ENCODE assay signal across 8 cellular contexts in the genomic region with DNA sequence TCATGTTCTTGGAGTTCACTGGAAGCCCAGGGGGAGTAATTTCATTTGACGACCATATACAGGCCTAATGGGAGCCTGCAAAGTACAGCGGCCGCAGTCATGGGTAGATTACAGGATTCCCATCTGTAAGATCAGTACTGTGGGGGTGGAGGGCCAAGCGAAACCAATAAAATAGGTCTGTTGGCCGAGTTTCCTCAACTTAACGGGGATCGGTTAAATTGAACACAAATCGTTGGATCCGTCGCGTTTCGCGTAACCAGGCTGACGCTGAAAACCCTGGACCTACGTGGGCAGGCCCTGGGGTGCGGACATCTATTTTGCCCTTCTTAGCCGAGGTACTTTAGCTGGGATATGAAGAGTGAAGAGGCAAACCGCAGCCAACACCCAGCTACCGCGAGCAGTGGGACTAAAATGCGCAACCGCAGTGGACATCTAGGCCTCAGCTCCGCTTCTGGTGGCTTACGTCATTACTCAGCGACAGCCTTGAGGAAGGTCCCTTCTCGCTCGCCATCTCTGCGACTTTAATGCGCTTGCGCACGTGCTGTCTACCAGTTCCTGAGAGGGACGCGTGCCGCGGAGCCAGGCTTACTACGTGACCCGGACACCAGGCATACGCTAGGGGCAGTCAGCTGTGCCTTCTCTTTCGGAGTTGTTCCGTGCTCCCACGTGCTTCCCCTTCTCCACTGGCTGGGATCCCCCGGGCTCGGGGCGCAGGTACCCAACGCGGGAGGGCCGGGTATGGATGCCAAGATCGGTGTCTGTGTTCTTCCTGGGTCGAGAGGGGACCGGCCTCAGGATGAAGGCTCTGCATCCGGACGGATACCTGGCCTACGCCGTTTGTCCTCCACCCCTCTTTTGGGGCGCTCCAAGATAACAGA. TPM values are rescaled to one million over a fixed set of nuclear protein-coding genes. Genes with fewer than 3 reads are reported as not detected.
DNase-seq lines count a peak whose midpoint lies in the region; TF ChIP-seq lines count a peak whose summit lies in the region.

A gene (plus strand): TSS at position 551 of the 878 bp plus-strand sequence. CDS start 2,597 bp downstream, outside the sequence.

- H3K4me1 ChIP-seq in neuronal stem cell (ENCODE audit: control insufficient read depth in 2 of 2, insufficient read depth in 1 of 2, low read depth in 1 of 2, low read length in 2 of 2) = peaks cover 3 to 6% of the 10 kb centered on the region in 2 donors

- H3K27ac ChIP-seq in neuronal stem cell (replicated peaks; ENCODE audit: low read length) = peak within 1 kb of the TSS; percentile 82

- H4K8ac ChIP-seq in neuronal stem cell (ENCODE audit: low read depth, low read length) = no peak within 1 kb of the TSS

- H3K4me3 ChIP-seq in GM06990 (replicated peaks; ENCODE audit: low read depth, low read length) (peak within 1 kb of the TSS; percentile 96), HFF-Myc (replicated peaks; ENCODE audit: low read depth, low read length) (peak within 1 kb of the TSS; percentile 73), neuronal stem cell (ENCODE audit: low read length in 2 of 2) (peak within 1 kb of the TSS; percentile 75 to 93)

- H3K27me3 ChIP-seq in GM06990 (replicated peaks; ENCODE audit: control insufficient read depth, insufficient read depth, low read length) (no peaks in the 10 kb centered on the region), neuronal stem cell (ENCODE audit: control insufficient read depth in 3 of 3, insufficient read depth in 3 of 3, low read depth in 1 of 3, low read length in 3 of 3) (no peaks in the 10 kb centered on the region)

- peak within 1 kb of the TSS; percentile 86 for H2AFZ ChIP-seq in neuronal stem cell (ENCODE audit: low read length)

- no CpG with 5 or more reads among the region's 55 CpGs for WGBS in neuronal stem cell (ENCODE audit: extremely low coverage in 2 of 2, insufficient read length in 2 of 2, insufficient replicate concordance in 1 of 2), 2 donors

- no peaks in the 10 kb centered on the region for H3K9me3 ChIP-seq in neuronal stem cell (replicated peaks in 1 of 2; ENCODE audit: control insufficient read depth in 2 of 2, insufficient read depth in 1 of 2, low read depth in 1 of 2, low read length in 2 of 2)

- in situ Hi-C loops in SK-MEL-5 (cut with HindIII; ENCODE audit: low pct_unique_long_range_greater_than_20kb, low sequenced_read_pairs) = no loop called here

- H3K36me3 ChIP-seq in GM06990 (ENCODE audit: control insufficient read depth, insufficient read depth, low read length) = peaks cover 4% of the 10 kb centered on the region
- H3K36me3 ChIP-seq in neuronal stem cell (replicated peaks in 1 of 2; ENCODE audit: control insufficient read depth in 2 of 2, insufficient read depth in 2 of 2, low read length in 2 of 2) = peaks cover 9 to 54% of the 10 kb centered on the region in 2 donors

- H2BK5ac ChIP-seq in neuronal stem cell (ENCODE audit: low read length) = no peak within 1 kb of the TSS

- peak within 1 kb of the TSS; percentile 14 for H3K14ac ChIP-seq in neuronal stem cell (ENCODE audit: low read length)

- H4K91ac ChIP-seq in neuronal stem cell (ENCODE audit: low read depth, low read length, poor library complexity) = no peak within 1 kb of the TSS

- TF ChIP-seq CTCF in GM06990 (IDR thresholded peaks at IDR 0.05; ENCODE audit: insufficient read depth, low read length, poor library complexity, severe bottlenecking) (no peak), HFF-Myc (IDR thresholded peaks at IDR 0.05; ENCODE audit: low read depth, low read length, missing control alignments) (no peak), subcutaneous adipose tissue (IDR thresholded peaks at IDR 0.05; ENCODE audit: low read depth) (no peak)

- H3K9ac ChIP-seq in neuronal stem cell (ENCODE audit: low read depth, low read length, poor library complexity) = peak within 1 kb of the TSS; percentile 98

- no peaks in the 10 kb centered on the region for H3K79me1 ChIP-seq in neuronal stem cell (ENCODE audit: low read depth, low read length)

- peak within 1 kb of the TSS; percentile 87 for H3K23ac ChIP-seq in neuronal stem cell (ENCODE audit: low read depth, low read length, poor library complexity)

- H2BK15ac ChIP-seq in neuronal stem cell (ENCODE audit: low read length) = no peak within 1 kb of the TSS

- no peak within 1 kb of the TSS for H2BK120ac ChIP-seq in neuronal stem cell (ENCODE audit: low read depth, low read length)

- H2AK5ac ChIP-seq in neuronal stem cell (ENCODE audit: low read depth, low read length) = peak within 1 kb of the TSS; percentile 42

- peak within 1 kb of the TSS; percentile 86 for H3K18ac ChIP-seq in neuronal stem cell (ENCODE audit: low read length)

- no peak within 1 kb of the TSS for H2BK12ac ChIP-seq in neuronal stem cell (ENCODE audit: low read length)

- DNase-seq in GM06990 (ENCODE audit: extremely low read depth, insufficient read length) (peak; percentile 93), HFF-Myc (ENCODE audit: extremely low read depth, low read depth) (peak; percentile 99), MV-4-11 (lab: John Stamatoyannopoulos, UW) (peak; percentile 100), SK-MEL-5 (ENCODE audit: low read depth, low spot score) (peak; percentile 98), foreskin melanocyte (peak; percentile 97), neuronal stem cell (ENCODE audit: low spot score) (peak; percentile 98)
- peak; percentile 97 for DNase-seq in activated naive CD4-positive, alpha-beta T cell treated with Interleukin-2 at 50 U/mL for 16 hours

- H3K4ac ChIP-seq in neuronal stem cell (ENCODE audit: low read length) = no peak within 1 kb of the TSS

- peak within 1 kb of the TSS; percentile 92 for H3K4me2 ChIP-seq in neuronal stem cell (ENCODE audit: insufficient read depth, low read length, poor library complexity, severe bottlenecking)

RNA-seq across cellular contexts. Expression of the gene that starts here (rescaled TPM):
- 38.0 and 43.3 TPM in 2 replicates for total RNA-seq in SK-MEL-5 (2014; rRNA removed; shearing (Covaris generic))
- 44.1 and 60.8 TPM in 2 replicates for polyA plus RNA-seq in SK-MEL-5 (2015; cell fraction: cytosol; rRNA removed)
- polyA plus RNA-seq in SK-MEL-5 (2015; cell fraction: nucleus; rRNA removed) = 62.5 and 81.0 TPM in 2 replicates
- 25.0 TPM for polyA plus RNA-seq in neuronal stem cell (2013, experiment 1 of 2)
- 25.5 TPM for polyA plus RNA-seq in neuronal stem cell (2013, experiment 2 of 2)
- 10 to 100 TPM; 17.7 to 33.6 (median 24.3) TPM for total RNA-seq in subcutaneous adipose tissue

Comparison
In these comparisons a context has a peak if more than half of its experiments do, and no peak if none do; other contexts are left out.
1. Peak in every context shown above with its lines: DNase-seq, H3K4me3 ChIP-seq and H3K27ac ChIP-seq.